In the genomic region with DNA sequence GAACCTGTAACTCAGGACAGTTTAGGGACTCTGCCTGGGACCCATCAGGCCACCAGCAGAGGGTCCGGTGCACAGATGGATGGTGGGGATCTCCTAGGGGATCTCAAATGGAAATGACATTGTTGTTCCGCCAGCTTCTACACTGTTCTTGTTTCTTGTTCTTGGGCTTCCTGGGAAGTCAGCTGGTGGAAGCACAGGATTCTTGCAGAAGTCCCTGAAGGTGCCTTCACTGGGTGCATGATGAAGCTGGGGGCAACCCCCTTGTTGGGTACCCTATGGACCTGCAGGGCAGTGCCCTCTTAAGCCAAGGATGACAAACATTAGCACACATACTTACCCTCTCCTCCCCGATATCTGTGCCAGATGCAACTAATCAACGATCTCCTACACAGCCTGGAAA, we compare ENCODE assay signal across 19 cellular contexts. TPM values are rescaled to one million over a fixed set of nuclear protein-coding genes. Genes with fewer than 3 reads are reported as not detected.
A peak's percentile ranks its signal among the peaks of the same experiment; 100 is the strongest.
DNase-seq lines count a peak whose midpoint lies in the region; ATAC-seq and TF ChIP-seq lines count a peak whose summit lies in the region.
"Had no signal": no experiment of that assay in that cellular context is flagged by ENCODE, and none has a peak within 500 bp of the region (broad histone marks: within the 10 kb centered on the region; RNA-seq: fewer than 3 reads in every experiment).

No MANE protein-coding gene starts in this region.

- H3K4me3 ChIP-seq in lung (no peak overlapping the region), tibial artery (no peak overlapping the region)

- H3K4me1 ChIP-seq in lung (ENCODE audit: control insufficient read depth in 2 of 2, insufficient read depth in 2 of 2, low read length in 2 of 2), result no peaks in the 10 kb centered on the region
- H3K4me1 ChIP-seq in tibial artery, result no peaks in the 10 kb centered on the region

- H3K27ac ChIP-seq in lung (ENCODE audit: low read depth in 1 of 2, low read length in 1 of 2) (no peak overlapping the region), tibial artery (no peak overlapping the region)
- H3K27ac ChIP-seq: C4-2B had no signal

- intact Hi-C loops in activated CD4-positive, alpha-beta T cell treated with anti-CD3 and anti-CD28 coated beads, Interleukin-2, amount 10 ng/mL, durations not matched to agents 24 days and 14 days (cut with micrococcal nuclease), result no loop called here
- intact Hi-C loops in tibial artery (cut with DNase I; ENCODE audit: low total_unique reads), result loop anchor here (10.0 kb wide), 1 partner anchor 365 kb away; the partner anchor contains the start of gene SFTPA2

- WGBS in lung, 2 donors, result 60 to 69% methylated on average over 4 of the region's 4 CpGs

- peaks cover 1% of the 10 kb centered on the region for H3K36me3 Mint-ChIP-seq in activated CD4-positive, alpha-beta T cell treated with anti-CD3 and anti-CD28 coated beads, Interleukin-2, amount 10 ng/mL, durations not matched to agents 24 days and 14 days (ENCODE audit: low read depth)
- peaks cover 2% of the 10 kb centered on the region for H3K36me3 Mint-ChIP-seq in chondrocyte (ENCODE audit: low read depth)

- peak; percentile 49 for DNase-seq in activated CD4-positive, alpha-beta T cell treated with anti-CD3 and anti-CD28 coated beads, Interleukin-2, amount 10 ng/mL, durations not matched to agents 24 days and 14 days
- DNase-seq in activated CD4-positive, alpha-beta T cell treated with anti-CD3 and anti-CD28 coated beads for 48 hours, result no peak
- DNase-seq in HEK293T (ENCODE audit: extremely low spot score), result peak; percentile 1
- peak; percentile 23 for DNase-seq in lung (ENCODE audit: low spot score)
- no peak for DNase-seq in tibial artery
- no peak for DNase-seq in chondrocyte (ENCODE audit: low spot score)
- DNase-seq: 8988T; AML-193; Caco-2; CD4-positive, alpha-beta T cell; GOT3; H7 had no signal

- H3K9me3 ChIP-seq in lung (ENCODE audit: control insufficient read depth in 2 of 2, insufficient read depth in 1 of 2, low read length in 1 of 2) (peaks cover 0 to 3% of the 10 kb centered on the region in 2 donors), tibial artery (no peaks in the 10 kb centered on the region)
- H3K9me3 ChIP-seq: Caco-2 had no signal

- H3K9me3 Mint-ChIP-seq in activated CD4-positive, alpha-beta T cell treated with anti-CD3 and anti-CD28 coated beads, Interleukin-2, amount 10 ng/mL, durations not matched to agents 24 days and 14 days, result no peaks in the 10 kb centered on the region
- H3K9me3 Mint-ChIP-seq in chondrocyte (ENCODE audit: low read depth), result no peaks in the 10 kb centered on the region
- H3K9me3 Mint-ChIP-seq: CD4-positive, alpha-beta T cell had no signal

- H3K27me3 ChIP-seq in lung (ENCODE audit: control insufficient read depth, insufficient read depth), result no peaks in the 10 kb centered on the region
- no peaks in the 10 kb centered on the region for H3K27me3 ChIP-seq in tibial artery

- no peaks in the 10 kb centered on the region for H3K36me3 ChIP-seq in lung (ENCODE audit: control insufficient read depth in 2 of 2, insufficient read depth in 2 of 2, low read length in 2 of 2)
- H3K36me3 ChIP-seq in tibial artery, result no peaks in the 10 kb centered on the region

- TF ChIP-seq CTCF in lung (IDR thresholded peaks at IDR 0.05; ENCODE audit: control extremely low read depth, extremely low read depth) (no peak), tibial artery (IDR thresholded peaks at IDR 0.05) (no peak), chondrocyte (IDR thresholded peaks at IDR 0.05) (no peak)

- ATAC-seq in lung (ENCODE audit: insufficient read depth, low FRiP score) (no peak), GM19452 (IDR thresholded peaks at IDR 0.05; ENCODE audit: unreplicated experiment) (no peak)

- POLR2A ChIA-PET in HEK293T (lab: Yijun Ruan, JAX), result no interaction called here

- H3K27me3 Mint-ChIP-seq in activated CD4-positive, alpha-beta T cell treated with anti-CD3 and anti-CD28 coated beads, Interleukin-2, amount 10 ng/mL, durations not matched to agents 24 days and 14 days, result peaks cover 27% of the 10 kb centered on the region
- peaks cover 16% of the 10 kb centered on the region for H3K27me3 Mint-ChIP-seq in chondrocyte (ENCODE audit: low read depth)

- H3K27ac Mint-ChIP-seq in activated CD4-positive, alpha-beta T cell treated with anti-CD3 and anti-CD28 coated beads, Interleukin-2, amount 10 ng/mL, durations not matched to agents 24 days and 14 days, result no peak overlapping the region
- no peak overlapping the region for H3K27ac Mint-ChIP-seq in chondrocyte (ENCODE audit: unreplicated experiment)
- H3K27ac Mint-ChIP-seq: CD4-positive, alpha-beta T cell had no signal

- CTCF ChIA-PET in HEK293T (lab: Yijun Ruan, JAX), result no interaction called here

- H3K4me1 Mint-ChIP-seq in activated CD4-positive, alpha-beta T cell treated with anti-CD3 and anti-CD28 coated beads, Interleukin-2, amount 10 ng/mL, durations not matched to agents 24 days and 14 days, result peaks cover 4% of the 10 kb centered on the region
- H3K4me1 Mint-ChIP-seq in chondrocyte (ENCODE audit: low read depth), result no peaks in the 10 kb centered on the region
- H3K4me1 Mint-ChIP-seq: IgD-negative memory B cell had no signal

- H3K4me3 Mint-ChIP-seq in activated CD4-positive, alpha-beta T cell treated with anti-CD3 and anti-CD28 coated beads, Interleukin-2, amount 10 ng/mL, durations not matched to agents 24 days and 14 days, result no peak overlapping the region
- H3K4me3 Mint-ChIP-seq in chondrocyte (ENCODE audit: unreplicated experiment), result no peak overlapping the region
- H3K4me3 Mint-ChIP-seq: CD4-positive, alpha-beta T cell; IgD-negative memory B cell had no signal

TF ChIP-seq in HEK293T, 16 proteins besides CTCF, POLR2A, EP300 and RAD21:
- TF ChIP-seq TARDBP (IDR thresholded peaks at IDR 0.05), result no peak
- TF ChIP-seq LEF1 (IDR thresholded peaks at IDR 0.05; ENCODE audit: borderline replicate concordance), result no peak
- no peak for TF ChIP-seq NFRKB (IDR thresholded peaks at IDR 0.05)
- TF ChIP-seq PKNOX1 (IDR thresholded peaks at IDR 0.05), result no peak
- no peak for TF ChIP-seq FOXK2 (IDR thresholded peaks at IDR 0.05)
- no peak for TF ChIP-seq FOXA1 (IDR thresholded peaks at IDR 0.05)
- no peak for TF ChIP-seq L3MBTL2 (conservative IDR thresholded peaks at IDR 0.05)
- no peak for TF ChIP-seq HDGF (IDR thresholded peaks at IDR 0.05; ENCODE audit: borderline replicate concordance)
- TF ChIP-seq BHLHE40 (IDR thresholded peaks at IDR 0.05; ENCODE audit: borderline replicate concordance), result no peak
- TF ChIP-seq CTBP1 (IDR thresholded peaks at IDR 0.05; ENCODE audit: borderline replicate concordance), result no peak
- TF ChIP-seq FOXM1 (IDR thresholded peaks at IDR 0.05; ENCODE audit: borderline replicate concordance), result no peak
- no peak for TF ChIP-seq ARNT (IDR thresholded peaks at IDR 0.05)
- no peak for TF ChIP-seq ELF4 (IDR thresholded peaks at IDR 0.05)
- TF ChIP-seq ZNF384 (IDR thresholded peaks at IDR 0.05), result no peak
- TF ChIP-seq SUZ12 (IDR thresholded peaks at IDR 0.05), result no peak
- TF ChIP-seq SP1 (IDR thresholded peaks at IDR 0.05), result no peak

RNA-seq across cellular contexts. Expression of gene SFTPD, which starts 18.6 kb away (rescaled TPM):
- not detected in 2 replicates for total RNA-seq in activated CD4-positive, alpha-beta T cell treated with anti-CD3 and anti-CD28 coated beads, Interleukin-2, amount 10 ng/mL, durations not matched to agents 24 days and 14 days
- 100 to 1,000 TPM; 216 to 661 TPM for total RNA-seq in lung
- 100 to 1,000 TPM; 635 to 636 TPM for polyA plus RNA-seq in lung
- total RNA-seq in chondrocyte, result 0.64 to 1.6 TPM (median 0.65 TPM) in 3 replicates
- total RNA-seq: A673; CD4-positive, alpha-beta T cell; HepG2 had no signal
- polyA plus RNA-seq: AG04450, BJ, HepG2, IgD-negative memory B cell had no signal

Comparison
In these comparisons a context has a peak if more than half of its experiments do, and no peak if none do; other contexts are left out.
1. DNase-seq: peak in activated CD4-positive, alpha-beta T cell treated with anti-CD3 and anti-CD28 coated beads, Interleukin-2, amount 10 ng/mL, durations not matched to agents 24 days and 14 days (single experiment), HEK293T (single experiment) and lung (single experiment); none in activated CD4-positive, alpha-beta T cell treated with anti-CD3 and anti-CD28 coated beads for 48 hours (single experiment), tibial artery (0 of 2) and chondrocyte (single experiment).
2. RNA of gene SFTPD, which starts 18.6 kb away (total RNA-seq): 216 to 661 TPM in lung; 0.64 to 1.6 TPM in chondrocyte and not detected in activated CD4-positive, alpha-beta T cell treated with anti-CD3 and anti-CD28 coated beads, Interleukin-2, amount 10 ng/mL, durations not matched to agents 24 days and 14 days; every median in the first group is over 10 times any median in the second.